In the genomic region with DNA sequence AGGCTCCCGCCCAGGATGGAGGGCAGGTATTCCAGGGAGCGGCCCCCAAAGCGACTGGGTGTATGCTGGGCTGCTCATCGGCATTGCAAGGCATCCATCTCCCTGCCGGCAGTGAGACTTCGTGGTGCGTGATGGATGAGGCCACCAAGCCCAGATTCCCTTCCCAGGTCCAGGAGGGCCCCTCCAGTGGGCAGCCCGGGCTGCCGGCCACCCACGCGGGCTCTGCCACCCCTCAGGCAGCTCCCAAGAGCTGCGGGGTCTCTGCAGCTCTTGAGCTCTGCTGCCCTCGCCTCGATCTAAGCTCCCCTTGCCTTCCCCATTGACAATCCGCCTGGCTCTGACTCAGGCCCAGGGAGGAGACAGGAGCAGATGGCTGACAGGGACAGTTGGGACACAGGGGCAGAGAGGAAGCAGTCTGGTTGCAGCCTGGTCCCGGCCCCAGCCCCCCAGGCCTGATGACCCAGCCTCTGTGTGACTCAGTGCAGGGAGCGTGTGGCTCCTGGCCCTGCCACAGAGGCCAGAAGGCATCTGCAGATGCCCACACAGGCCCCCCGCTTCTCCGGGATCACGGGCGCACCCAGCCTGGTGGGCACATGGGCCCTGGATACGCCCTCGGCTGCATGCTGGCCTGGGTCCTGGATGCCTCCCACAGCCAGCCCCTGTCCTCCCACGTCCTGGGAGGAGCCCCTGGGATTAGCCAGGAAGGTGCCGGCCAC, we compare ENCODE assay signal across 1 cellular context.
TF ChIP-seq lines count a peak whose summit lies in the region.

No MANE protein-coding gene starts in this region.

TF ChIP-seq in IMR-90, 13 proteins besides CTCF, POLR2A, EP300 and RAD21 (continued from another document):
- TF ChIP-seq, protein P1, sequence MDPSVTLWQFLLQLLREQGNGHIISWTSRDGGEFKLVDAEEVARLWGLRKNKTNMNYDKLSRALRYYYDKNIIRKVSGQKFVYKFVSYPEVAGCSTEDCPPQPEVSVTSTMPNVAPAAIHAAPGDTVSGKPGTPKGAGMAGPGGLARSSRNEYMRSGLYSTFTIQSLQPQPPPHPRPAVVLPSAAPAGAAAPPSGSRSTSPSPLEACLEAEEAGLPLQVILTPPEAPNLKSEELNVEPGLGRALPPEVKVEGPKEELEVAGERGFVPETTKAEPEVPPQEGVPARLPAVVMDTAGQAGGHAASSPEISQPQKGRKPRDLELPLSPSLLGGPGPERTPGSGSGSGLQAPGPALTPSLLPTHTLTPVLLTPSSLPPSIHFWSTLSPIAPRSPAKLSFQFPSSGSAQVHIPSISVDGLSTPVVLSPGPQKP (IDR thresholded peaks at IDR 0.05; ENCODE audit: borderline replicate concordance, low read depth, low read length), result no peak
- TF ChIP-seq MAZ (IDR thresholded peaks at IDR 0.05; ENCODE audit: borderline replicate concordance, low read depth, low read length), result no peak
